8 cellular contexts compared by ENCODE assay signal in genomic region chrX:155768036-155768769, GRCh38.
DNase-seq lines count a peak whose midpoint lies in the region; ATAC-seq and TF ChIP-seq lines count a peak whose summit lies in the region.

No MANE protein-coding gene starts in this region.

- no peak for ATAC-seq in GM18867 (IDR thresholded peaks at IDR 0.05; ENCODE audit: unreplicated experiment)
- no peak for ATAC-seq in GM19328 (IDR thresholded peaks at IDR 0.05; ENCODE audit: unreplicated experiment)

- no peak for DNase-seq in T-helper 2 cell treated with Interferon-gamma antibody and Interleukin-4, amounts not matched to agents 5 μg/mL and 100 μg/mL, for 36 hours (ENCODE audit: low spot score)
- DNase-seq in foreskin fibroblast (peak; percentile 55 to 72), retinal pigment epithelial cell (ENCODE audit: low read depth) (no peak), posterior vena cava (ENCODE audit: low spot score) (no peak)
- no peak for DNase-seq in activated CD4-positive, alpha-beta T cell treated with anti-CD3 and anti-CD28 coated beads, Interleukin-2, amount 50 U/mL, for 1 hour

- intact Hi-C loops in posterior vena cava (cut with DNase I): no loop called here

- peaks cover 2% of the 10 kb centered on the region for H3K27me3 Mint-ChIP-seq in T-helper 2 cell treated with Interferon-gamma antibody and Interleukin-4, amounts not matched to agents 5 μg/mL and 100 μg/mL, for 36 hours (ENCODE audit: low read depth)

- H3K4me3 ChIP-seq in GM08714 (ENCODE audit: low read length): peak overlapping the region; percentile 41
- H3K4me3 ChIP-seq in foreskin fibroblast (ENCODE audit: low read depth in 1 of 2, low read length in 2 of 2): peak overlapping the region; percentile 52 to 71
- H3K4me3 ChIP-seq in retinal pigment epithelial cell (ENCODE audit: low read length): peak overlapping the region; percentile 66

- TF ChIP-seq CTCF in foreskin fibroblast (IDR thresholded peaks at IDR 0.05; ENCODE audit: low read depth, low read length) (no peak), retinal pigment epithelial cell (conservative IDR thresholded peaks at IDR 0.05; ENCODE audit: low read depth, low read length) (no peak)

- no peaks in the 10 kb centered on the region for H3K36me3 Mint-ChIP-seq in T-helper 2 cell treated with Interferon-gamma antibody and Interleukin-4, amounts not matched to agents 5 μg/mL and 100 μg/mL, for 36 hours (ENCODE audit: low read depth)

- H3K4me3 Mint-ChIP-seq in T-helper 2 cell treated with Interferon-gamma antibody and Interleukin-4, amounts not matched to agents 5 μg/mL and 100 μg/mL, for 36 hours: peak overlapping the region; percentile 76

- H3K9me3 Mint-ChIP-seq in T-helper 2 cell treated with Interferon-gamma antibody and Interleukin-4, amounts not matched to agents 5 μg/mL and 100 μg/mL, for 36 hours: no peaks in the 10 kb centered on the region

- peaks cover 10% of the 10 kb centered on the region for H3K4me1 Mint-ChIP-seq in T-helper 2 cell treated with Interferon-gamma antibody and Interleukin-4, amounts not matched to agents 5 μg/mL and 100 μg/mL, for 36 hours (ENCODE audit: low read depth)

- no peak overlapping the region for H3K27ac Mint-ChIP-seq in T-helper 2 cell treated with Interferon-gamma antibody and Interleukin-4, amounts not matched to agents 5 μg/mL and 100 μg/mL, for 36 hours

Comparison
In these comparisons a context has a peak if more than half of its experiments do, and no peak if none do; other contexts are left out.
1. DNase-seq: peak in foreskin fibroblast (2 of 2); none in T-helper 2 cell treated with Interferon-gamma antibody and Interleukin-4, amounts not matched to agents 5 μg/mL and 100 μg/mL, for 36 hours (single experiment), retinal pigment epithelial cell (single experiment), posterior vena cava (single experiment) and activated CD4-positive, alpha-beta T cell treated with anti-CD3 and anti-CD28 coated beads, Interleukin-2, amount 50 U/mL, for 1 hour (single experiment).
2. Peak in every context shown above with its lines, with median percentiles within 50 percentile points of each other: H3K4me3 ChIP-seq.